1 cellular context compared by ENCODE assay signal in the genomic region with DNA sequence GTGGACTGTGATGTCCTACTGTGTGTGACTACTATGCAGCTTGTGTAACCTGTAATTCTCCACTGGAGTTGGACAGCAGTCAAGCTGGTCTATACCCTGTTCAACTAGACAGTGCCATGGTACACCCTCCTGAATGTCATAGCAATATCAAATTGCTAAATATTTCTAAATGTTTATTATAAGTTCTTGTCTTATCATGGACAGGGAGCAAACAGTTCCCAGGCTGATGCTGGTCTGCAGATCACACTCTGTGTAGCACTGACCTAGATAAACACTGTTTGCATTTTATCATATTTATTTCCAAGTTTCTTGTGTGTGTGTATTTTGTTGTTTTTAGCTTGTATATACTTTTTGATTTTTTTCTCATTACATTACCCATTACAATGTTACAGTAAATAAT.
TF ChIP-seq lines count a peak whose summit lies in the region.

No MANE protein-coding gene starts in this region.

TF ChIP-seq in K562, 482 proteins besides CTCF, POLR2A, EP300 and RAD21 (continued from another document):
- TF ChIP-seq KAT2B (IDR thresholded peaks at IDR 0.05; ENCODE audit: low read depth, low read length) (no peak), TFAM (CRISPR knock-in tag; conservative IDR thresholded peaks at IDR 0.05) (no peak), ESRRA (IDR thresholded peaks at IDR 0.05; ENCODE audit: borderline replicate concordance, low read depth) (no peak), KAT8 (IDR thresholded peaks at IDR 0.05; ENCODE audit: low read depth) (no peak)
